ENCODE assay signal across 8 cellular contexts in the genomic region with DNA sequence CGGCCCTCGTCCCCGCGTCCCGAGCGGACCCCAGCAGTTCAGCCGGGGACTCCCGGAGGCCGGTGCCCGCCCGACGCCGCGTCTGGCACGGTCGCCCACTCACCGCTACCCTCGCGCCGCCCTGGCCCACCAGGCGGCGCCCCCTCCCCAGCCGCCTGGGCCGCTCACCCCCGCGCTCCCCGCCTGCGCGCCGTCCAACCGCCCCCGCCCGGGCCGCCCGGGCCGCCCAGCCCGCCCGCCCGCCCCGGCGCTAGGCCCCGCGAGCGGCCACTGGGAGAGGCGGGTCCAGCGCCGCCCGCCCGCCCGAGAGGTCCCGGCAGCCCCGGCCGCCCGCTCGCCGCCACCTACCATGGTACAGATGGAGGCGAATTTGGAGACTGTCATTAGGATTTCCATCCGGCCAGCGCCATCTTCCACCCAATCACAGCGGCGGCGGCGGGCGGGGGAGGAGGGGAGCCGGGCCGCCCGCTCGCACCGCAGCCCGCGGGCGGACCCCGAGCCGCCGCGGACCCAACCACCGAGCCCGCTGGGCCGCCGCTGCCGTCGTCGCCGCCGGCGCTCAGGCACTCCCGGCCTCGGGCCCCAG. TPM values are rescaled to one million over a fixed set of nuclear protein-coding genes. Genes with fewer than 3 reads are reported as not detected.
DNase-seq lines count a peak whose midpoint lies in the region; ATAC-seq and TF ChIP-seq lines count a peak whose summit lies in the region.

A gene with protein sequence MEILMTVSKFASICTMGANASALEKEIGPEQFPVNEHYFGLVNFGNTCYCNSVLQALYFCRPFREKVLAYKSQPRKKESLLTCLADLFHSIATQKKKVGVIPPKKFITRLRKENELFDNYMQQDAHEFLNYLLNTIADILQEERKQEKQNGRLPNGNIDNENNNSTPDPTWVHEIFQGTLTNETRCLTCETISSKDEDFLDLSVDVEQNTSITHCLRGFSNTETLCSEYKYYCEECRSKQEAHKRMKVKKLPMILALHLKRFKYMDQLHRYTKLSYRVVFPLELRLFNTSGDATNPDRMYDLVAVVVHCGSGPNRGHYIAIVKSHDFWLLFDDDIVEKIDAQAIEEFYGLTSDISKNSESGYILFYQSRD (minus strand): TSS at position 568 of the 586 bp plus-strand sequence. CDS start 172 bp downstream, at position 396.

- peak; percentile 32 for DNase-seq in ELF-1 (ENCODE audit: low read depth, low spot score)
- peak; percentile 18 for DNase-seq in HuH-7.5 (ENCODE audit: low spot score)
- peak; percentile 41 to 42 for DNase-seq in activated CD4-positive, alpha-beta T cell treated with anti-CD3 and anti-CD28 coated beads, Interleukin-2, amount 50 U/mL, for 48 hours
- peak; percentile 64 to 81 for DNase-seq in erythroblast (lab: John Stamatoyannopoulos, UW)
- DNase-seq in natural killer cell: no peak
- peak; percentile 32 for DNase-seq in transverse colon
- DNase-seq in SIG-M5 (lab: John Stamatoyannopoulos, UW): no peak

- H3K36me3 Mint-ChIP-seq in natural killer cell: no peaks in the 10 kb centered on the region

- in situ Hi-C loops in transverse colon (cut with MboI; ENCODE audit: low pct_ligation_motif_present in 1 of 4, low pct_unique_long_range_greater_than_20kb in 1 of 4, low sequenced_read_pairs in 3 of 4): loop anchor here in 2 of 4 donors (25.0 kb wide), 2 partner anchors 91 to 184 kb away; partner anchors contain the start of genes RASL11A (in 1 of the 2) and RPL21 (in 1 of the 2)

- WGBS in transverse colon (ENCODE audit: low coverage in 1 of 2), 2 donors: 0% methylated on average over 18 of the region's 88 CpGs; no CpG with 5 or more reads in 1 of the 2 donors

- TF ChIP-seq CTCF in natural killer cell (IDR thresholded peaks at IDR 0.05) (no peak), transverse colon (IDR thresholded peaks at IDR 0.05) (no peak)

- H3K4me1 ChIP-seq in transverse colon: peaks cover 24 to 47% (median 34%) of the 10 kb centered on the region in 4 donors

- no peak for TF ChIP-seq POLR2A in erythroblast (IDR thresholded peaks at IDR 0.05; ENCODE audit: low read length)
- no peak for TF ChIP-seq POLR2A in transverse colon (IDR thresholded peaks at IDR 0.05)

- no peaks in the 10 kb centered on the region for H3K9me3 Mint-ChIP-seq in natural killer cell

- H3K4me3 ChIP-seq in transverse colon: peak within 1 kb of the TSS; percentile 83 to 93 (median 90)

- H3K27ac Mint-ChIP-seq in natural killer cell: peak within 1 kb of the TSS; percentile 94 to 97

- H3K4me1 Mint-ChIP-seq in natural killer cell: peaks cover 41 to 49% of the 10 kb centered on the region in 2 donors

- peak within 1 kb of the TSS; percentile 98 for H3K4me3 Mint-ChIP-seq in natural killer cell

- H3K27ac ChIP-seq in transverse colon: peak within 1 kb of the TSS; percentile 93 to 97 (median 96)

- no peaks in the 10 kb centered on the region for H3K36me3 ChIP-seq in transverse colon

- intact Hi-C loops in natural killer cell (cut with micrococcal nuclease) (loop anchor here (1.0 to 5.0 kb wide), 3 partner anchors 80 to 966 kb away; partner anchors contain the start of genes LNX2, PAN3, POLR1D and RPL21), transverse colon (cut with DNase I; ENCODE audit: low total_unique reads) (no loop called here)

- no peak for TF ChIP-seq EP300 in transverse colon (IDR thresholded peaks at IDR 0.05; ENCODE audit: low read depth)

- no peaks in the 10 kb centered on the region for H3K9me3 ChIP-seq in transverse colon

- H3K27me3 Mint-ChIP-seq in natural killer cell (ENCODE audit: low read depth in 2 of 2): no peaks in the 10 kb centered on the region

- ATAC-seq in GM21381 (IDR thresholded peaks at IDR 0.05; ENCODE audit: unreplicated experiment) (peak; percentile 16), natural killer cell (peak; percentile 2 to 25 (median 4))

- H3K27me3 ChIP-seq in transverse colon: no peaks in the 10 kb centered on the region

RNA-seq across cellular contexts. Expression of the gene that starts here (rescaled TPM):
- total RNA-seq in natural killer cell (10 to 100 TPM; 44.3 to 55.3 (median 50.9) TPM), transverse colon (10 to 100 TPM; 25.9 to 57.2 (median 47.8) TPM)

Comparison
In these comparisons a context has a peak if more than half of its experiments do, and no peak if none do; other contexts are left out.
1. DNase-seq: peak in ELF-1 (single experiment), HuH-7.5 (single experiment), activated CD4-positive, alpha-beta T cell treated with anti-CD3 and anti-CD28 coated beads, Interleukin-2, amount 50 U/mL, for 48 hours (2 of 2), erythroblast (2 of 2) and transverse colon (single experiment); none in natural killer cell (single experiment) and SIG-M5 (single experiment).